ENCODE assay signal across 1 cellular context in genomic region chrX:110060317-110060716, GRCh38.
TF ChIP-seq lines count a peak whose summit lies in the region.

No MANE protein-coding gene starts in this region.

TF ChIP-seq in A549, 52 proteins besides CTCF, POLR2A, EP300 and RAD21 (continued from another document):
- TF ChIP-seq HMGXB4 (CRISPR knock-in tag; IDR thresholded peaks at IDR 0.05; ENCODE audit: borderline replicate concordance) (no peak), MAZ (IDR thresholded peaks at IDR 0.05; ENCODE audit: borderline replicate concordance, low read depth, low read length) (no peak), GATA3 (IDR thresholded peaks at IDR 0.05; ENCODE audit: borderline replicate concordance) (no peak), RNF2 (IDR thresholded peaks at IDR 0.05; ENCODE audit: borderline replicate concordance, low read depth) (no peak), ZC3H11A (IDR thresholded peaks at IDR 0.05) (no peak)
